ENCODE assay signal across 27 cellular contexts in genomic region chr14:73243748-73244147, GRCh38.
"Had no signal": no experiment of that assay in that cellular context is flagged by ENCODE, and none has a peak within 500 bp of the region (broad histone marks: within the 10 kb centered on the region; RNA-seq: fewer than 3 reads in every experiment).

No MANE protein-coding gene starts in this region.

- H3K4me3 ChIP-seq: adrenal gland, body of pancreas, MG63, SJSA1 had no signal

- H3K4me3 Mint-ChIP-seq: activated CD4-positive, alpha-beta T cell treated with anti-CD3 and anti-CD28 coated beads, Interleukin-2, amount 10 ng/mL, durations not matched to agents 7 days and 5 days; activated CD8-positive, alpha-beta T cell treated with anti-CD3 and anti-CD28 coated beads, Interleukin-2, amount 10 ng/mL, durations not matched to agents 7 days and 5 days; activated naive CD4-positive, alpha-beta T cell treated with anti-CD3 and anti-CD28 coated beads for 36 hours; activated T-helper 1 cell treated with anti-CD3 and anti-CD28 coated beads, Interleukin-12 subunit alpha, Interleukin-12 subunit beta, Interleukin-2, Interleukin-4 antibody, amounts not matched to agents 30 ng/mL and 10 ng/mL and 1 ng/mL, durations not matched to agents 14 hours and 24 hours and 36 hours had no signal

- H3K9me3 Mint-ChIP-seq: activated naive CD4-positive, alpha-beta T cell treated with anti-CD3 and anti-CD28 coated beads for 36 hours; activated T-cell treated with anti-CD3 and anti-CD28 coated beads, Interleukin-2, amount 50 U/mL, for 4 hours; activated T-helper 1 cell treated with anti-CD3 and anti-CD28 coated beads, Interleukin-12 subunit alpha, Interleukin-12 subunit beta, Interleukin-2, Interleukin-4 antibody, amounts not matched to agents 30 ng/mL and 10 ng/mL and 1 ng/mL, durations not matched to agents 14 hours and 24 hours and 36 hours had no signal

- H3K9me3 ChIP-seq: adrenal gland, body of pancreas, breast epithelium, MG63, SJSA1 had no signal

- H3K27me3 ChIP-seq: body of pancreas, breast epithelium, MG63, SJSA1 had no signal

- H3K36me3 ChIP-seq: adrenal gland, breast epithelium, MG63, SJSA1, WERI-Rb-1 had no signal

- ATAC-seq: activated CD8-positive, alpha-beta T cell treated with anti-CD3 and anti-CD28 coated beads, Interleukin-2, amount 10 ng/mL, durations not matched to agents 7 days and 5 days; activated naive CD4-positive, alpha-beta T cell treated with anti-CD3 and anti-CD28 coated beads, Interleukin-2, amount 50 U/mL, for 72 hours; activated T-cell treated with anti-CD3 and anti-CD28 coated beads, Interleukin-2, amount 50 U/mL, for 4 hours; body of pancreas; Panc1 had no signal

- FAIRE-seq: astrocyte had no signal

- H3K27ac ChIP-seq: body of pancreas, SJSA1, WERI-Rb-1 had no signal

- H3K27ac Mint-ChIP-seq: activated CD4-positive, alpha-beta T cell treated with anti-CD3 and anti-CD28 coated beads, Interleukin-2, amount 10 ng/mL, durations not matched to agents 7 days and 5 days; activated CD8-positive, alpha-beta T cell treated with anti-CD3 and anti-CD28 coated beads, Interleukin-2, amount 10 ng/mL, durations not matched to agents 7 days and 5 days; activated naive CD4-positive, alpha-beta T cell treated with anti-CD3 and anti-CD28 coated beads for 36 hours; activated naive CD4-positive, alpha-beta T cell treated with anti-CD3 and anti-CD28 coated beads, Interleukin-2, amount 50 U/mL, for 72 hours; activated T-helper 1 cell treated with anti-CD3 and anti-CD28 coated beads, Interleukin-12 subunit alpha, Interleukin-12 subunit beta, Interleukin-2, Interleukin-4 antibody, amounts not matched to agents 30 ng/mL and 10 ng/mL and 1 ng/mL, durations not matched to agents 14 hours and 24 hours and 36 hours had no signal

- DNase-seq: activated CD4-positive, alpha-beta T cell treated with anti-CD3 and anti-CD28 coated beads, Interleukin-2, amount 10 ng/mL, durations not matched to agents 7 days and 5 days; activated CD4-positive, alpha-beta T cell treated with anti-CD3 and anti-CD28 coated beads, Interleukin-2, amount 50 U/mL, for 48 hours; activated CD8-positive, alpha-beta T cell treated with anti-CD3 and anti-CD28 coated beads, Interleukin-2, amount 10 ng/mL, durations not matched to agents 7 days and 5 days; activated gamma-delta T cell treated with Interleukin-2 at 50 U/mL for 16 hours; activated naive CD4-positive, alpha-beta T cell treated with anti-CD3 and anti-CD28 coated beads for 36 hours; activated T-cell treated with anti-CD3 and anti-CD28 coated beads, Interleukin-2, amount 50 U/mL, for 4 hours; adrenal gland; MG63; NCI-H1048; NCI-H1105 treated with DMSO at 0.1 percent for 48 hours; NCI-H1436; NCI-H1694; NCI-H1930; NCI-H2081 treated with DMSO at 0.1 percent for 48 hours; NCI-H345; NCI-H524 treated with DMSO at 0.1 percent for 48 hours; SHP77 treated with DMSO at 0.1 percent for 48 hours; SW 1271; T1000; WERI-Rb-1 had no signal
